8 cellular contexts compared by ENCODE assay signal in the genomic region with DNA sequence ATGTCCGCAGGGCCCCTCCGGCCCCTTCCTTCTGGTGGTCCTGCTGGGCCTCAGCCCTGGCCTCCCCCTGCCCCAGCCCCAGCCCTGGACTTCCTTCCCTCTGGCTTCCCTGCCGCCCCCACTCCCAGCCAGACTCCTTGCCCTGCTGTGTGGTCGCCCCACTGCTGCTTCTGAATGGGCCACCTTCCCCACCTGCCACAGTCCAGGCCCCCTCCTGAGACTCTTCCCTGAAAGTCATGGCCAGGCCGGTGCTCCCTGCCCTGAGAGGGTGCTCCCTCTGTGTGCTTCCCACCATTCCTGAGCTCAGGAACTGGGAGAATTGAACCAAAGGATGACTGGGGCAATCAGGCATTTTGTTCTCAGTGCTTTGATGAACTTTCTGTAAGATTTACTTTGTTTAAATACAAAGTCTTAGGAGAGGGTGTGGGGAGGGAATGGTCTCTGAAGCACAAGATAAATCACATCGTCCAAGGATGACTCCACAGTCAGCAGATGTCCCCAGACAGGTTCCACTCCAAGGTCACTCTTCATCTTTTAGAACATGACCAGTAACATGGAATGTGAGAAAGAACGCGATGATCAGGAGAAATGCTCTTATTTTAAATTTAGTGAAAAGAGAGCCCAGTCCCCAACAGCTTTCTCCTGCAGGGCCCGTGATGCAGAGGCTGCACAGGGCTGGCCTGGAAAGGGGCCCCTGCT. TPM values are rescaled to one million over a fixed set of nuclear protein-coding genes. Genes with fewer than 3 reads are reported as not detected.
A peak's percentile ranks its signal among the peaks of the same experiment; 100 is the strongest.
DNase-seq lines count a peak whose midpoint lies in the region; ATAC-seq, FAIRE-seq and TF ChIP-seq lines count a peak whose summit lies in the region.

No MANE protein-coding gene starts in this region.

- DNase-seq in activated naive CD4-positive, alpha-beta T cell treated with anti-CD3 and anti-CD28 coated beads for 36 hours = no peak
- DNase-seq in activated naive CD4-positive, alpha-beta T cell treated with Interleukin-2 at 50 U/mL for 16 hours = no peak
- DNase-seq in GM12878 (ENCODE audit: low read depth, low spot score) (no peak), upper lobe of right lung (no peak), AML-193 (lab: John Stamatoyannopoulos, UW) (no peak), NCI-H69 (lab: John Stamatoyannopoulos, UW) (no peak), NCI-H146 treated with DMSO at 0.1 percent for 48 hours (lab: John Stamatoyannopoulos, UW; ENCODE audit: unreplicated experiment) (no peak)

- H4K20me1 ChIP-seq in GM12878 (ENCODE audit: control insufficient read depth, insufficient read depth) = no peaks in the 10 kb centered on the region

- CTCF ChIA-PET in activated naive CD4-positive, alpha-beta T cell treated with anti-CD3 and anti-CD28 coated beads for 36 hours (lab: Charles Lee) = interaction anchor here (0.5 kb wide), 1 partner anchor 302 kb away, joined by 4 read pairs; no protein-coding TSS in a partner anchor
- CTCF ChIA-PET in GM12878 (lab: Yijun Ruan, JAX) = interaction anchor here (1.0 to 2.3 kb wide), 5 partner anchors 14 to 153 kb away, joined by 3 to 6 read pairs (median 3); no protein-coding TSS in a partner anchor

- H3K27ac Mint-ChIP-seq in activated naive CD4-positive, alpha-beta T cell treated with anti-CD3 and anti-CD28 coated beads for 36 hours = peak overlapping the region; percentile 96

- ATAC-seq in GM12878 (peak; percentile 10; the same call in 2 of the 3 replicates), upper lobe of right lung (peak; percentile 1)

- no peak for TF ChIP-seq RAD21 in GM12878 (IDR thresholded peaks at IDR 0.05; ENCODE audit: insufficient read depth, low read depth, low read length)

- H3K4me3 ChIP-seq in GM12878 = peak overlapping the region; percentile 88
- no peak overlapping the region for H3K4me3 ChIP-seq in mesodermal cell (ENCODE audit: extremely low read depth, insufficient read depth, low read length, poor library complexity, severe bottlenecking)
- H3K4me3 ChIP-seq in upper lobe of right lung = peak overlapping the region; percentile 60

- H3K27me3 ChIP-seq in GM12878 (replicated peaks in 1 of 2; ENCODE audit: control insufficient read depth in 2 of 2, insufficient read depth in 2 of 2, low read length in 1 of 2) (no peaks in the 10 kb centered on the region), upper lobe of right lung (no peaks in the 10 kb centered on the region)

- peaks cover 52% of the 10 kb centered on the region for H3K4me1 Mint-ChIP-seq in activated naive CD4-positive, alpha-beta T cell treated with anti-CD3 and anti-CD28 coated beads for 36 hours (ENCODE audit: low read depth)

- no peak for TF ChIP-seq CTCF in GM12878 (IDR thresholded peaks at IDR 0.05 in 2 of 3, conservative IDR thresholded peaks at IDR 0.05 in 1 of 3; ENCODE audit: control insufficient read depth in 2 of 3, extremely low read depth in 1 of 3, insufficient read depth in 1 of 3, low read depth in 3 of 3, low read length in 3 of 3)
- TF ChIP-seq CTCF in upper lobe of right lung (IDR thresholded peaks at IDR 0.05) = no peak

- peak overlapping the region; percentile 64 for H3K4me2 ChIP-seq in GM12878 (ENCODE audit: control insufficient read depth, insufficient read depth)

- H3K36me3 ChIP-seq in GM12878 (ENCODE audit: control insufficient read depth in 2 of 2, insufficient read depth in 2 of 2, low read length in 1 of 2) = peaks cover 2 to 13% of the 10 kb centered on the region in 2 experiments; a peak in 3 of 4 replicates
- peaks cover 8% of the 10 kb centered on the region for H3K36me3 ChIP-seq in mesodermal cell (ENCODE audit: control insufficient read depth, insufficient read depth, low read length)
- peaks cover 5% of the 10 kb centered on the region for H3K36me3 ChIP-seq in upper lobe of right lung

- intact Hi-C loops in activated naive CD4-positive, alpha-beta T cell treated with anti-CD3 and anti-CD28 coated beads for 36 hours (cut with micrococcal nuclease) = loop anchor here (5.0 kb wide), 1 partner anchor 56 kb away; a partner anchor contains a TSS
- intact Hi-C loops in GM12878 (cut with micrococcal nuclease; ENCODE audit: unreplicated experiment) = no loop called here
- intact Hi-C loops in upper lobe of right lung (cut with DNase I) = no loop called here

- no peaks in the 10 kb centered on the region for H3K9me3 Mint-ChIP-seq in activated naive CD4-positive, alpha-beta T cell treated with anti-CD3 and anti-CD28 coated beads for 36 hours

- H3K4me3 Mint-ChIP-seq in activated naive CD4-positive, alpha-beta T cell treated with anti-CD3 and anti-CD28 coated beads for 36 hours = peak overlapping the region; percentile 90

- in situ Hi-C loops in GM12878 (cut with MboI) = no loop called here

- SMC1A ChIA-PET in GM12878 (lab: Charles Lee; ENCODE audit: uncharacterized antibody, unreplicated experiment) = interaction anchor here (1.0 to 1.7 kb wide), 2 partner anchors 94 to 97 kb away, joined by 4 read pairs; no protein-coding TSS in a partner anchor

- BruUV-seq in GM12878 (replicated peaks; lab: Mats Ljungman, UMichigan) = no TSS peak

- no peak for TF ChIP-seq POLR2A in GM12878 (IDR thresholded peaks at IDR 0.05; ENCODE audit: low read depth, low read length)

- H3K9ac ChIP-seq in GM12878 (ENCODE audit: control insufficient read depth, insufficient read depth, low read length) = peak overlapping the region; percentile 85

- H3K36me3 Mint-ChIP-seq in activated naive CD4-positive, alpha-beta T cell treated with anti-CD3 and anti-CD28 coated beads for 36 hours (ENCODE audit: low read depth) = peaks cover 11% of the 10 kb centered on the region

- H3K9me3 ChIP-seq in GM12878 (replicated peaks; ENCODE audit: control insufficient read depth, insufficient read depth, low read length) (no peaks in the 10 kb centered on the region), mesodermal cell (ENCODE audit: control insufficient read depth, low read length) (no peaks in the 10 kb centered on the region), upper lobe of right lung (no peaks in the 10 kb centered on the region)

- no peak for FAIRE-seq in GM12878 (lab: Jason Lieb, UNC)

- H3K27ac ChIP-seq in GM12878 (ENCODE audit: control insufficient read depth, insufficient read depth) (peak overlapping the region; percentile 96), mesodermal cell (ENCODE audit: low read depth, low read length, severe bottlenecking) (peak overlapping the region; percentile 23), upper lobe of right lung (peak overlapping the region; percentile 80)

- POLR2A ChIA-PET in GM12878 (lab: Charles Lee) = interaction anchor here (0.6 to 1.8 kb wide), 9 partner anchors 8 to 153 kb away, joined by 3 to 6 read pairs (median 3); a partner anchor contains a TSS

- no peaks in the 10 kb centered on the region for H3K27me3 Mint-ChIP-seq in activated naive CD4-positive, alpha-beta T cell treated with anti-CD3 and anti-CD28 coated beads for 36 hours (ENCODE audit: low read depth)

- RAD21 ChIA-PET in GM12878 (lab: Charles Lee; ENCODE audit: unreplicated experiment) = interaction anchor here (0.8 to 1.5 kb wide), 4 partner anchors 38 to 100 kb away, joined by 3 to 5 read pairs (median 4); no protein-coding TSS in a partner anchor

- peaks cover 25% of the 10 kb centered on the region for H3K79me2 ChIP-seq in GM12878 (ENCODE audit: control insufficient read depth, insufficient read depth, low read length)

- TF ChIP-seq EP300 in GM12878 (IDR thresholded peaks at IDR 0.05; ENCODE audit: borderline replicate concordance in 1 of 2, control insufficient read depth in 1 of 2, low read depth in 2 of 2, low read length in 2 of 2) = no peak

- WGBS in GM12878 (ENCODE audit: insufficient coverage, insufficient replicate concordance, low lambda C conversion rate, missing lambda C conversion rate) = 10% methylated on average over 8 of the region's 9 CpGs
- 71 to 94% methylated on average over 3 to 7 of the region's 9 CpGs for WGBS in mesodermal cell (ENCODE audit: insufficient coverage in 2 of 2), 2 experiments

- H3K4me1 ChIP-seq in GM12878 (ENCODE audit: control insufficient read depth, insufficient read depth, low read length) (peaks cover 13% of the 10 kb centered on the region), mesodermal cell (ENCODE audit: control insufficient read depth, insufficient read depth, low read length, poor library complexity, severe bottlenecking) (peaks cover 13% of the 10 kb centered on the region), upper lobe of right lung (peaks cover 5% of the 10 kb centered on the region)

- no peak overlapping the region for H2AFZ ChIP-seq in GM12878 (ENCODE audit: control insufficient read depth, low read depth, low read length)

RNA-seq across cellular contexts. Expression of a gene that starts 0.8 kb away (rescaled TPM):
- total RNA-seq in activated naive CD4-positive, alpha-beta T cell treated with anti-CD3 and anti-CD28 coated beads for 36 hours = 10 to 100 TPM; 18.8 to 19.5 TPM
- total RNA-seq in GM12878 (2013; cell fraction: nucleolus; rRNA removed) = 19.6 and 24.4 TPM in 2 replicates
- total RNA-seq in GM12878 (2014; rRNA removed) (13.0 and 14.2 TPM in 2 replicates), GM12878 (2014; rRNA removed; fragmentation: Illumina TruSeq; extraction: Trizol) (13.4 and 15.2 TPM in 2 replicates), GM12878 (2021) (26.9 and 27.8 TPM in 2 replicates), upper lobe of right lung (3.3 TPM)
- 4.4 TPM for polyA plus RNA-seq in GM12878 (2011; ENCODE audit: low read depth)
- polyA plus RNA-seq in GM12878 (2011; rRNA removed) (12.3 and 20.2 TPM in 2 replicates), GM12878 (2014; fragmentation: Illumina TruSeq; extraction: Trizol) (10.0 and 22.1 TPM in 2 replicates), GM12878 (2014; fragmentation: Nextera tagmentation; extraction: Ambion mirVana) (1 to 10 TPM; 8.9 to 9.6 TPM), GM12878 (2014; rRNA removed) (17.1 and 17.3 TPM in 2 replicates), GM12878 (2016; fragmentation: Nextera tagmentation; extraction: Ambion mirVana) (10 to 100 TPM; 14.9 to 16.0 TPM)
- 17.9 and 20.5 TPM in 2 replicates for polyA plus RNA-seq in GM12878 (2011; cell fraction: cytosol; rRNA removed)
- 19.8 and 30.2 TPM in 2 replicates for polyA plus RNA-seq in GM12878 (2011; cell fraction: nucleus; rRNA removed)
- 12.1 and 14.6 TPM in 2 replicates for polyA plus RNA-seq in GM12878 (2012)
- polyA minus RNA-seq in GM12878 (2011; rRNA and poly(A)+ RNA removed) = 25.4 and 42.3 TPM in 2 replicates
- 6.8 and 12.9 TPM in 2 replicates for polyA minus RNA-seq in GM12878 (2011; cell fraction: cytosol; rRNA and poly(A)+ RNA removed)
- polyA minus RNA-seq in GM12878 (2011; cell fraction: nucleus; rRNA and poly(A)+ RNA removed) = 4.1 and 9.0 TPM in 2 replicates
- polyA plus RNA-seq in mesodermal cell (2013, experiment 1 of 2) = 4.1 TPM
- polyA plus RNA-seq in mesodermal cell (2013, experiment 2 of 2) = 6.3 TPM

RNA-seq across cellular contexts. Expression of a gene that starts 7.6 kb away (rescaled TPM):
- total RNA-seq in activated naive CD4-positive, alpha-beta T cell treated with anti-CD3 and anti-CD28 coated beads for 36 hours = 10 to 100 TPM; 71.5 to 74.1 TPM
- total RNA-seq in GM12878 (2013; cell fraction: nucleolus; rRNA removed) = 12.0 and 12.6 TPM in 2 replicates
- 21.7 and 22.9 TPM in 2 replicates for total RNA-seq in GM12878 (2014; rRNA removed)
- 21.5 and 23.3 TPM in 2 replicates for total RNA-seq in GM12878 (2014; rRNA removed; fragmentation: Illumina TruSeq; extraction: Trizol)
- total RNA-seq in GM12878 (2021) = 143 and 147 TPM in 2 replicates
- 73.5 TPM for polyA plus RNA-seq in GM12878 (2011; ENCODE audit: low read depth)
- 56.5 and 69.4 TPM in 2 replicates for polyA plus RNA-seq in GM12878 (2011; rRNA removed)
- 71.6 and 80.6 TPM in 2 replicates for polyA plus RNA-seq in GM12878 (2011; cell fraction: cytosol; rRNA removed)
- 31.6 and 32.5 TPM in 2 replicates for polyA plus RNA-seq in GM12878 (2011; cell fraction: nucleus; rRNA removed)
- polyA plus RNA-seq in GM12878 (2012) = 77.5 and 80.8 TPM in 2 replicates
- polyA plus RNA-seq in GM12878 (2014; fragmentation: Illumina TruSeq; extraction: Trizol) = 143 and 168 TPM in 2 replicates
- 100 to 1,000 TPM; 258 to 290 TPM for polyA plus RNA-seq in GM12878 (2014; fragmentation: Nextera tagmentation; extraction: Ambion mirVana)
- 92.0 and 97.5 TPM in 2 replicates for polyA plus RNA-seq in GM12878 (2014; rRNA removed)
- polyA plus RNA-seq in GM12878 (2016; fragmentation: Nextera tagmentation; extraction: Ambion mirVana) = 100 to 1,000 TPM; 248 to 271 TPM
- polyA minus RNA-seq in GM12878 (2011; rRNA and poly(A)+ RNA removed) = 32.8 and 47.2 TPM in 2 replicates
- 32.3 and 36.1 TPM in 2 replicates for polyA minus RNA-seq in GM12878 (2011; cell fraction: cytosol; rRNA and poly(A)+ RNA removed)
- polyA minus RNA-seq in GM12878 (2011; cell fraction: nucleus; rRNA and poly(A)+ RNA removed) = 7.1 and 9.9 TPM in 2 replicates
- polyA plus RNA-seq in mesodermal cell (2013, experiment 1 of 2) = 38.1 TPM
- polyA plus RNA-seq in mesodermal cell (2013, experiment 2 of 2) = 41.5 TPM
- total RNA-seq in upper lobe of right lung = 25.3 TPM

RNA-seq across cellular contexts. Expression of a gene that starts 19.0 kb away (rescaled TPM):
- total RNA-seq in activated naive CD4-positive, alpha-beta T cell treated with anti-CD3 and anti-CD28 coated beads for 36 hours = 10 to 100 TPM; 12.3 to 12.4 TPM
- total RNA-seq in GM12878 (2013; cell fraction: nucleolus; rRNA removed) = 16.3 and 17.2 TPM in 2 replicates
- total RNA-seq in GM12878 (2014; rRNA removed) (10.9 and 13.1 TPM in 2 replicates), GM12878 (2014; rRNA removed; fragmentation: Illumina TruSeq; extraction: Trizol) (7.4 and 7.7 TPM in 2 replicates), GM12878 (2021) (29.1 and 30.6 TPM in 2 replicates), upper lobe of right lung (9.0 TPM)
- 9.6 TPM for polyA plus RNA-seq in GM12878 (2011; ENCODE audit: low read depth)
- polyA plus RNA-seq in GM12878 (2011; rRNA removed) (4.7 and 7.8 TPM in 2 replicates), GM12878 (2014; fragmentation: Illumina TruSeq; extraction: Trizol) (13.7 and 17.8 TPM in 2 replicates), GM12878 (2014; fragmentation: Nextera tagmentation; extraction: Ambion mirVana) (1 to 10 TPM; 7.5 to 9.6 TPM), GM12878 (2014; rRNA removed) (13.3 and 14.7 TPM in 2 replicates), GM12878 (2016; fragmentation: Nextera tagmentation; extraction: Ambion mirVana) (10 to 100 TPM; 20.9 to 26.5 TPM)
- polyA plus RNA-seq in GM12878 (2011; cell fraction: cytosol; rRNA removed) = 7.3 and 8.6 TPM in 2 replicates
- 7.7 and 7.9 TPM in 2 replicates for polyA plus RNA-seq in GM12878 (2011; cell fraction: nucleus; rRNA removed)
- polyA plus RNA-seq in GM12878 (2012) = 11.1 TPM in 2 replicates
- polyA minus RNA-seq in GM12878 (2011; rRNA and poly(A)+ RNA removed) = 11.8 and 20.1 TPM in 2 replicates
- polyA minus RNA-seq in GM12878 (2011; cell fraction: cytosol; rRNA and poly(A)+ RNA removed) = 7.2 and 10.8 TPM in 2 replicates
- 13.9 and 15.3 TPM in 2 replicates for polyA minus RNA-seq in GM12878 (2011; cell fraction: nucleus; rRNA and poly(A)+ RNA removed)
- polyA plus RNA-seq in mesodermal cell (2013, experiment 1 of 2) = 5.9 TPM
- 5.2 TPM for polyA plus RNA-seq in mesodermal cell (2013, experiment 2 of 2)

RNA-seq across cellular contexts. Expression of a gene that starts 39.6 kb away (rescaled TPM):
- total RNA-seq in activated naive CD4-positive, alpha-beta T cell treated with anti-CD3 and anti-CD28 coated beads for 36 hours = 1 to 10 TPM; 5.5 to 6.0 TPM
- total RNA-seq in GM12878 (2013; cell fraction: nucleolus; rRNA removed) = 1.3 and 1.8 TPM in 2 replicates
- total RNA-seq in GM12878 (2014; rRNA removed) (19.1 and 19.4 TPM in 2 replicates), GM12878 (2014; rRNA removed; fragmentation: Illumina TruSeq; extraction: Trizol) (2.4 and 2.7 TPM in 2 replicates), GM12878 (2021) (24.3 and 26.3 TPM in 2 replicates), upper lobe of right lung (0.52 TPM)
- 20.8 TPM for polyA plus RNA-seq in GM12878 (2011; ENCODE audit: low read depth)
- polyA plus RNA-seq in GM12878 (2011; rRNA removed) (18.6 and 26.8 TPM in 2 replicates), GM12878 (2014; fragmentation: Illumina TruSeq; extraction: Trizol) (24.8 and 31.5 TPM in 2 replicates), GM12878 (2014; fragmentation: Nextera tagmentation; extraction: Ambion mirVana) (10 to 100 TPM; 56.6 to 75.1 TPM), GM12878 (2014; rRNA removed) (29.6 and 30.4 TPM in 2 replicates), GM12878 (2016; fragmentation: Nextera tagmentation; extraction: Ambion mirVana) (10 to 100 TPM; 40.7 to 45.1 TPM)
- polyA plus RNA-seq in GM12878 (2011; cell fraction: cytosol; rRNA removed) = 59.0 and 63.5 TPM in 2 replicates
- polyA plus RNA-seq in GM12878 (2011; cell fraction: nucleus; rRNA removed) = 22.8 and 31.2 TPM in 2 replicates
- 26.4 and 28.7 TPM in 2 replicates for polyA plus RNA-seq in GM12878 (2012)
- polyA minus RNA-seq in GM12878 (2011; rRNA and poly(A)+ RNA removed) = 28.0 and 45.3 TPM in 2 replicates
- polyA minus RNA-seq in GM12878 (2011; cell fraction: cytosol; rRNA and poly(A)+ RNA removed) = 12.8 and 14.1 TPM in 2 replicates
- polyA minus RNA-seq in GM12878 (2011; cell fraction: nucleus; rRNA and poly(A)+ RNA removed) = 4.1 and 7.4 TPM in 2 replicates
- polyA plus RNA-seq in mesodermal cell (2013, experiment 1 of 2) = 7.4 TPM
- 6.7 TPM for polyA plus RNA-seq in mesodermal cell (2013, experiment 2 of 2)

RNA-seq across cellular contexts. Expression of a gene that starts 55.4 kb away (rescaled TPM):
- total RNA-seq in activated naive CD4-positive, alpha-beta T cell treated with anti-CD3 and anti-CD28 coated beads for 36 hours = 10 to 100 TPM; 23.1 to 24.1 TPM
- total RNA-seq in GM12878 (2013; cell fraction: nucleolus; rRNA removed) = 104 and 109 TPM in 2 replicates
- total RNA-seq in GM12878 (2014; rRNA removed) (152 and 164 TPM in 2 replicates), GM12878 (2014; rRNA removed; fragmentation: Illumina TruSeq; extraction: Trizol) (127 and 132 TPM in 2 replicates), GM12878 (2021) (102 and 103 TPM in 2 replicates), upper lobe of right lung (16.1 TPM)
- polyA plus RNA-seq in GM12878 (2011; ENCODE audit: low read depth) = 42.7 TPM
- polyA plus RNA-seq in GM12878 (2011; rRNA removed) (170 and 174 TPM in 2 replicates), GM12878 (2014; fragmentation: Illumina TruSeq; extraction: Trizol) (168 and 171 TPM in 2 replicates), GM12878 (2014; fragmentation: Nextera tagmentation; extraction: Ambion mirVana) (100 to 1,000 TPM; 146 to 232 TPM), GM12878 (2014; rRNA removed) (170 and 181 TPM in 2 replicates), GM12878 (2016; fragmentation: Nextera tagmentation; extraction: Ambion mirVana) (100 to 1,000 TPM; 151 to 152 TPM)
- 156 and 159 TPM in 2 replicates for polyA plus RNA-seq in GM12878 (2011; cell fraction: cytosol; rRNA removed)
- 117 and 133 TPM in 2 replicates for polyA plus RNA-seq in GM12878 (2011; cell fraction: nucleus; rRNA removed)
- 52.0 and 75.4 TPM in 2 replicates for polyA plus RNA-seq in GM12878 (2012)
- 122 and 167 TPM in 2 replicates for polyA minus RNA-seq in GM12878 (2011; rRNA and poly(A)+ RNA removed)
- 49.8 and 63.6 TPM in 2 replicates for polyA minus RNA-seq in GM12878 (2011; cell fraction: cytosol; rRNA and poly(A)+ RNA removed)
- 43.2 and 60.9 TPM in 2 replicates for polyA minus RNA-seq in GM12878 (2011; cell fraction: nucleus; rRNA and poly(A)+ RNA removed)
- 5.5 TPM for polyA plus RNA-seq in mesodermal cell (2013, experiment 1 of 2)
- 6.3 TPM for polyA plus RNA-seq in mesodermal cell (2013, experiment 2 of 2)

Comparison
In these comparisons a context has a peak if more than half of its experiments do, and no peak if none do; other contexts are left out.
1. H3K27ac ChIP-seq: peak in every context shown above with its lines; median percentile 96 in GM12878; 80 in upper lobe of right lung; 23 in mesodermal cell.